In the genomic region with DNA sequence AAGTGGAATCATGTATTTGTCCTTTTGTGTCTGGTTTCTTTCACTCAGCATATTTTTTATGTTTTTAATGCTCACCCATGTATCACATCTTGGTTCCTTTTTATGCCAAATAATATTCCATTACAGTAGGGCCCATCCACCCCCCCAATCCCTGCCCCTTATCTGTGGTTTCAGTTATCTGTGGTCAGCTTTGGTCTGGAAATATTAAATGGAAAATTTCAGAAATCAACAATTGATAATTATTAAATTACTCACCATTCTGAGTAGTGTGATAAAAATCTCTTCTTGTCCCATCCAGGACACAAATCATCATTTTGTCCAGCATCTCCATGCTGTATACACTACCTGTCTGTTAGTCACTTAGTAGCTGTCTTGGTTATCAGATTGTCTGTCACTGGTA, we compare ENCODE assay signal across 20 cellular contexts.
"Had no signal": no experiment of that assay in that cellular context is flagged by ENCODE, and none has a peak within 500 bp of the region (broad histone marks: within the 10 kb centered on the region; RNA-seq: fewer than 3 reads in every experiment).

No MANE protein-coding gene starts in this region.

- H2AFZ ChIP-seq: hepatocyte had no signal

- H3K27me3 Mint-ChIP-seq: activated CD4-positive, alpha-beta T cell treated with anti-CD3 and anti-CD28 coated beads, Interleukin-2, amount 10 ng/mL, durations not matched to agents 24 days and 14 days; activated naive CD8-positive, alpha-beta T cell treated with anti-CD3 and anti-CD28 coated beads, Interleukin-2, amount 10 ng/mL, durations not matched to agents 7 days and 5 days; dendritic cell treated with granulocyte-macrophage colony-stimulating factor and Interleukin-4, amounts not matched to agents 40 ng/mL and 50 ng/mL, for 4 days; progenitor cell of endocrine pancreas had no signal

- H3K27ac ChIP-seq: hepatocyte, left ventricle myocardium inferior, right lobe of liver, transverse colon had no signal

- H3K27ac Mint-ChIP-seq: activated CD4-positive, alpha-beta T cell treated with anti-CD3 and anti-CD28 coated beads, Interleukin-2, amount 10 ng/mL, durations not matched to agents 24 days and 14 days; activated CD8-positive, alpha-beta T cell treated with anti-CD3 and anti-CD28 coated beads, Interleukin-2, amount 10 ng/mL, durations not matched to agents 7 days and 5 days; activated naive CD8-positive, alpha-beta T cell treated with anti-CD3 and anti-CD28 coated beads, Interleukin-2, amount 10 ng/mL, durations not matched to agents 7 days and 5 days; dendritic cell treated with granulocyte-macrophage colony-stimulating factor and Interleukin-4, amounts not matched to agents 40 ng/mL and 50 ng/mL, for 4 days; nephron; progenitor cell of endocrine pancreas had no signal

- H3K4me3 ChIP-seq: hepatocyte, left ventricle myocardium inferior, right lobe of liver, smooth muscle cell, transverse colon had no signal

- DNase-seq: activated CD4-positive, alpha-beta T cell treated with anti-CD3 and anti-CD28 coated beads, Interleukin-2, amount 10 ng/mL, durations not matched to agents 24 days and 14 days; activated CD8-positive, alpha-beta memory T cell treated with anti-CD3 and anti-CD28 coated beads, Interleukin-2, amount 50 U/mL, for 4 hours; activated CD8-positive, alpha-beta T cell treated with anti-CD3 and anti-CD28 coated beads, Interleukin-2, amount 10 ng/mL, durations not matched to agents 7 days and 5 days; activated gamma-delta T cell treated with Interleukin-2 at 50 U/mL for 16 hours; activated naive CD8-positive, alpha-beta T cell treated with anti-CD3 and anti-CD28 coated beads, Interleukin-2, amount 10 ng/mL, durations not matched to agents 7 days and 5 days; activated T-cell treated with anti-CD3 and anti-CD28 coated beads, Interleukin-2, amount 50 U/mL, for 48 hours; aorta; effector memory CD4-positive, alpha-beta T cell; left ventricle myocardium inferior; nucleus accumbens; right lobe of liver; stimulated activated CD4-positive, alpha-beta T cell treated with anti-CD3 and anti-CD28 coated beads, Interleukin-4, amount 100 ng/mL, for 4 hours; stimulated activated CD8-positive, alpha-beta memory T cell treated with anti-CD3 and anti-CD28 coated beads, Interleukin-4, amount 100 ng/mL, for 48 hours; stimulated activated naive CD8-positive, alpha-beta T cell treated with anti-CD3 and anti-CD28 coated beads, Interleukin-15, Interleukin-2, amounts not matched to agents 100 U/mL and 50 U/mL, for 24 hours; transverse colon had no signal

- H3K9me3 Mint-ChIP-seq: activated CD4-positive, alpha-beta T cell treated with anti-CD3 and anti-CD28 coated beads, Interleukin-2, amount 10 ng/mL, durations not matched to agents 24 days and 14 days; dendritic cell treated with granulocyte-macrophage colony-stimulating factor and Interleukin-4, amounts not matched to agents 40 ng/mL and 50 ng/mL, for 4 days; nephron had no signal

- ATAC-seq: activated CD8-positive, alpha-beta T cell treated with anti-CD3 and anti-CD28 coated beads, Interleukin-2, amount 10 ng/mL, durations not matched to agents 7 days and 5 days; right lobe of liver; stimulated activated naive CD8-positive, alpha-beta T cell treated with anti-CD3 and anti-CD28 coated beads, Interleukin-15, Interleukin-2, amounts not matched to agents 100 U/mL and 50 U/mL, for 24 hours had no signal

- H3K9me3 ChIP-seq: left ventricle myocardium inferior, right lobe of liver, transverse colon had no signal

- H3K27me3 ChIP-seq: hepatocyte, right lobe of liver, transverse colon had no signal

- H3K4me2 ChIP-seq: hepatocyte, smooth muscle cell had no signal

- H3K4me3 Mint-ChIP-seq: activated CD4-positive, alpha-beta T cell treated with anti-CD3 and anti-CD28 coated beads, Interleukin-2, amount 10 ng/mL, durations not matched to agents 24 days and 14 days; activated CD8-positive, alpha-beta T cell treated with anti-CD3 and anti-CD28 coated beads, Interleukin-2, amount 10 ng/mL, durations not matched to agents 7 days and 5 days; activated naive CD8-positive, alpha-beta T cell treated with anti-CD3 and anti-CD28 coated beads, Interleukin-2, amount 10 ng/mL, durations not matched to agents 7 days and 5 days; dendritic cell treated with granulocyte-macrophage colony-stimulating factor and Interleukin-4, amounts not matched to agents 40 ng/mL and 50 ng/mL, for 4 days; nephron had no signal

- H3K36me3 ChIP-seq: left ventricle myocardium inferior, right lobe of liver had no signal
